In genomic region chr4:112361181-112361791, GRCh38 we compare ENCODE assay signal across 11 cellular contexts.
DNase-seq lines count a peak whose midpoint lies in the region; ATAC-seq and TF ChIP-seq lines count a peak whose summit lies in the region.
"Had no signal": no experiment of that assay in that cellular context is flagged by ENCODE, and none has a peak within 500 bp of the region (broad histone marks: within the 10 kb centered on the region; RNA-seq: fewer than 3 reads in every experiment).

No MANE protein-coding gene starts in this region.

- DNase-seq in DMS 273 (lab: John Stamatoyannopoulos, UW; ENCODE audit: unreplicated experiment) (peak; percentile 12), DMS 273 treated with DMSO at 0.1 percent for 48 hours (lab: John Stamatoyannopoulos, UW) (no peak), SJCRH30 (peak; percentile 83 to 86), naive B cell (peak; percentile 8), NCI-H146 (lab: John Stamatoyannopoulos, UW) (no peak), cerebellum (ENCODE audit: low spot score) (no peak), body of pancreas (no peak)
- DNase-seq: activated naive CD8-positive, alpha-beta T cell treated with anti-CD3 and anti-CD28 coated beads, Interleukin-2, amount 10 ng/mL, durations not matched to agents 7 days and 5 days had no signal

- H3K4me3 Mint-ChIP-seq in naive B cell = peak overlapping the region in 2 of 8 donors; percentile 33 to 63
- H3K4me3 Mint-ChIP-seq: activated naive CD8-positive, alpha-beta T cell treated with anti-CD3 and anti-CD28 coated beads, Interleukin-2, amount 10 ng/mL, durations not matched to agents 7 days and 5 days had no signal

- H3K27me3 ChIP-seq in SJCRH30 (no peaks in the 10 kb centered on the region), body of pancreas (no peaks in the 10 kb centered on the region)

- H3K9me3 Mint-ChIP-seq in naive B cell = peaks cover 7 to 47% (median 32%) of the 10 kb centered on the region in 7 donors

- no peaks in the 10 kb centered on the region; the same call in 1 of the 2 replicates for H3K9me3 ChIP-seq in SJCRH30 (replicated peaks)
- no peaks in the 10 kb centered on the region for H3K9me3 ChIP-seq in body of pancreas
- H3K9me3 ChIP-seq: prostate gland had no signal

- TF ChIP-seq POLR2A in body of pancreas (IDR thresholded peaks at IDR 0.05) = no peak

- H3K4me3 ChIP-seq in SJCRH30 (no peak overlapping the region), body of pancreas (no peak overlapping the region)
- H3K4me3 ChIP-seq: prostate gland had no signal

- peaks cover 5 to 13% (median 13%) of the 10 kb centered on the region in 3 donors for H3K4me1 Mint-ChIP-seq in naive B cell
- H3K4me1 Mint-ChIP-seq: activated naive CD8-positive, alpha-beta T cell treated with anti-CD3 and anti-CD28 coated beads, Interleukin-2, amount 10 ng/mL, durations not matched to agents 7 days and 5 days had no signal

- H3K36me3 ChIP-seq in SJCRH30 (no peaks in the 10 kb centered on the region), body of pancreas (replicated peaks in 1 of 2; ENCODE audit: insufficient read depth in 1 of 2, low read depth in 2 of 2) (no peaks in the 10 kb centered on the region)
- H3K36me3 ChIP-seq: prostate gland had no signal

- intact Hi-C loops in body of pancreas (cut with DNase I) = no loop called here

- peaks cover 9% of the 10 kb centered on the region for H3K4me1 ChIP-seq in SJCRH30
- H3K4me1 ChIP-seq in body of pancreas = no peaks in the 10 kb centered on the region
- H3K4me1 ChIP-seq: prostate gland had no signal

- WGBS in body of pancreas, 2 donors = 80 to 81% methylated on average over 5 to 6 of the region's 6 CpGs

- H3K27me3 Mint-ChIP-seq in naive B cell = no peaks in the 10 kb centered on the region

- TF ChIP-seq CTCF in body of pancreas (IDR thresholded peaks at IDR 0.05) = no peak

- no peak overlapping the region; the same call in 1 of the 2 replicates for H3K27ac ChIP-seq in SJCRH30
- H3K27ac ChIP-seq in body of pancreas = no peak overlapping the region
- H3K27ac ChIP-seq: 22Rv1, prostate gland had no signal

- H3K36me3 Mint-ChIP-seq in naive B cell = peaks cover 22 to 25% of the 10 kb centered on the region in 2 donors

- ATAC-seq in HG03045 (IDR thresholded peaks at IDR 0.05; ENCODE audit: unreplicated experiment) (peak; percentile 57), naive B cell (ENCODE audit: low read depth in 2 of 2) (peak; percentile 75 to 84), body of pancreas (no peak)

- peak overlapping the region in 2 of 6 donors; percentile 50 to 68 for H3K27ac Mint-ChIP-seq in naive B cell
- H3K27ac Mint-ChIP-seq: activated naive CD8-positive, alpha-beta T cell treated with anti-CD3 and anti-CD28 coated beads, Interleukin-2, amount 10 ng/mL, durations not matched to agents 7 days and 5 days had no signal

Comparison
In these comparisons a context has a peak if more than half of its experiments do, and no peak if none do; other contexts are left out.
1. DNase-seq: peak in DMS 273 (single experiment), SJCRH30 (2 of 2) and naive B cell (single experiment); none in DMS 273 treated with DMSO at 0.1 percent for 48 hours (single experiment), NCI-H146 (single experiment), cerebellum (single experiment) and body of pancreas (0 of 4).